In the genomic region with DNA sequence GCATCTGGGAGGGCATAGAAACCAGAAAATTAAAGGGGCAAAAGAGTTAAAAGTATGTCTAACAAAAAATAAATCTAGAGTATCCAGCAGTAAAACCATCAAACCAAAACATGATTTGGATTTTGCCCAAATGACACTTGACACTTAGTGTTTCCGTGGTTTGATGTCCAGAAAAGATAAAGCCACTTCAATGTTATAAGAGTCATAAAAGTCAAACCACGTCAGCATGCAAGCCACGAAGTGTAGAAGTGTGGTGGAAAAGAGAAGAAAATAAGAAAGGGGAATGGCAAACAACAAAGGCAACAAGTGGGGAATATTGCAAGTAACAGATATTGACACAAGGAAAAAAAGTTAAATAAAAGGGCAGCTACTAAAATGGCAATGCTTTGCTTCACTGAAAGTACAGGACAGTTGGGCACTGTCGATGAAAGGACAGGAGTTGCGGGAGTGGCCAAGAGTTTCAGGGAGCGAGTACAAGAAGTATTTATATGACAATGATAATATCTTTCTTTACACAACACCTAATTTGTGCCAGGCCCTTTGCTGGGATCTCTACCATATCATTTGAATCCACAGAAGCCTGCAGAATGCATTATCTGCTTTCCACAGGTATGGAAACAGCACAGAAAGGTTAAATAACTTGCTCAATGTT, we compare ENCODE assay signal across 1 cellular context.
TF ChIP-seq lines count a peak whose summit lies in the region.

No MANE protein-coding gene starts in this region.

TF ChIP-seq in HEK293T, 16 proteins besides CTCF, POLR2A, EP300 and RAD21 (continued from another document):
- TF ChIP-seq L3MBTL2 (conservative IDR thresholded peaks at IDR 0.05): no peak
- TF ChIP-seq ZNF384 (IDR thresholded peaks at IDR 0.05): no peak
- TF ChIP-seq SUZ12 (IDR thresholded peaks at IDR 0.05): no peak
- TF ChIP-seq SP1 (IDR thresholded peaks at IDR 0.05): no peak
TF ChIP-seq in HEK293T: peak in this region for 1.
